ENCODE assay signal across 8 cellular contexts in the genomic region with DNA sequence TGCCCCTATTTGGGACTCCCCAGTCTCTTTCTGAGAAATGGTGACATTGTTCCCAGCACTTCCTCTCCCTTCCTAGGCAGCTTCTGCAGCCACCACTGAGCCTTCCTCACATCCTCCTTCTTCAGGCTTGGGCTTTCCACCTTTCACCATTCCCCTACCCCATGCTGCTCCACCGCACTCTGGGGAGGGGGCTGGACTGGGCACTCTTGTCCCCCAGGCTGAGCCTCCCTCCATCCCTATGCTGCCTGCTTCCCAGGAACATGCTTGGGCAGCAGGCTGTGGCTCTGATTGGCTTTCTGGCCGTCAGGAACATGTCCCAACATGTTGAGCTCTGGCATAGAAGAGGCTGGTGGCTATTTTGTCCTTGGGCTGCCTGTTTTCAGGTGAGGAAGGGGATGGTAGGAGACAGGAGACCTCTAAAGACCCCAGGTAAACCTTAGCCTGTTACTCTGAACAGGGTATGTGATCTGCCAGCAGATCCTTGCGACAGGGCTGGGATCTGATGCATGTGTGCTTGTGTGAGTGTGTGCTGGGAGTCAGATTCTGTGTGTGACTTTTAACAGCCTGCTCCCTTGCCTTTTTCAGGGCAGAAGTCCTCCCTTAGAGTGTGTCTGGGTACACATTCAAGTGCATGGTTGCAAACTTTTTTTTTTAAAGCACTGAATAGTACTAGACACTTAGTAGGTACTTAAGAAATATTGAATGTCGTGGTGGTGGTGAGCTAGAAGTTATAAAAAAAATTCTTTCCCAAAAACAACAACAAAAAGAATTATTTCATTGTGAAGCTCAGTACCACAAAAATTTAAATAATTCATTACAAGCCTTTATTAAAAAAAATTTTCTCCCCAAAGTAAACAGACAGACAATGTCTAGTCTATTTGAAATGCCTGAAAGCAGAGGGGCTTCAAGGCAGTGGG. TPM values are rescaled to one million over a fixed set of nuclear protein-coding genes. Genes with fewer than 3 reads are reported as not detected.
A peak's percentile ranks its signal among the peaks of the same experiment; 100 is the strongest.
DNase-seq lines count a peak whose midpoint lies in the region; TF ChIP-seq lines count a peak whose summit lies in the region.

No MANE protein-coding gene starts in this region.

- H3K27ac ChIP-seq in SJCRH30 (no peak overlapping the region), stomach (peak overlapping the region in 4 of 5 donors; percentile 43 to 99 (median 96))

- peak overlapping the region; percentile 86 for H3K27ac Mint-ChIP-seq in T-helper 1 cell treated with Interleukin-12 subunit alpha and Interleukin-12 subunit beta and Interleukin-4 antibody, amounts not matched to agents 30 μg/mL and 1 μg/mL, for 36 hours

- H3K4me1 ChIP-seq in SJCRH30 (peaks cover 30% of the 10 kb centered on the region), stomach (peaks cover 19 to 41% (median 33%) of the 10 kb centered on the region in 4 donors)

- no peak for DNase-seq in T-helper 1 cell
- DNase-seq in SJCRH30: peak; percentile 25 to 46
- peak; percentile 65 for DNase-seq in fibroblast of mammary gland (ENCODE audit: low read depth)
- DNase-seq in stomach: no peak
- DNase-seq in stimulated activated CD4-positive, alpha-beta T cell treated with anti-CD3 and anti-CD28 coated beads, Interleukin-15, amount 100 ng/mL, for 24 hours: no peak
- no peak for DNase-seq in activated gamma-delta T cell (lab: John Stamatoyannopoulos, UW)
- no peak for DNase-seq in activated CD8-positive, alpha-beta memory T cell treated with anti-CD3 and anti-CD28 coated beads, Interleukin-2, amount 50 U/mL, for 48 hours

- TF ChIP-seq CTCF in fibroblast of mammary gland (conservative IDR thresholded peaks at IDR 0.05; ENCODE audit: control insufficient read depth, insufficient read depth, low read depth, low read length) (no peak), stomach (IDR thresholded peaks at IDR 0.05) (no peak)

- intact Hi-C loops in stomach (cut with DNase I; ENCODE audit: low total_unique reads): no loop called here

- H3K4me1 Mint-ChIP-seq in T-helper 1 cell treated with Interleukin-12 subunit alpha and Interleukin-12 subunit beta and Interleukin-4 antibody, amounts not matched to agents 30 μg/mL and 1 μg/mL, for 36 hours (ENCODE audit: low read depth): peaks cover 43% of the 10 kb centered on the region

- H3K9me3 ChIP-seq in SJCRH30 (replicated peaks): no peaks in the 10 kb centered on the region
- no peaks in the 10 kb centered on the region for H3K9me3 ChIP-seq in stomach

- 68 to 78% (median 74%) methylated on average over 3 to 4 of the region's 4 CpGs for WGBS in stomach, 5 donors

- H3K36me3 ChIP-seq in SJCRH30 (no peaks in the 10 kb centered on the region; the same call in 1 of the 2 replicates), stomach (no peaks in the 10 kb centered on the region)

- no peak for TF ChIP-seq POLR2A in stomach (IDR thresholded peaks at IDR 0.05)

- H3K36me3 Mint-ChIP-seq in T-helper 1 cell treated with Interleukin-12 subunit alpha and Interleukin-12 subunit beta and Interleukin-4 antibody, amounts not matched to agents 30 μg/mL and 1 μg/mL, for 36 hours (ENCODE audit: low read depth): peaks cover 16% of the 10 kb centered on the region

- no peaks in the 10 kb centered on the region for H3K27me3 Mint-ChIP-seq in T-helper 1 cell treated with Interleukin-12 subunit alpha and Interleukin-12 subunit beta and Interleukin-4 antibody, amounts not matched to agents 30 μg/mL and 1 μg/mL, for 36 hours (ENCODE audit: low read depth)

- no peak overlapping the region for H3K4me3 ChIP-seq in SJCRH30
- peak overlapping the region; percentile 4 for H3K4me3 ChIP-seq in fibroblast of mammary gland (ENCODE audit: control insufficient read depth, low read depth, low read length)
- no peak overlapping the region for H3K4me3 ChIP-seq in stomach

- no peak for TF ChIP-seq EP300 in stomach (IDR thresholded peaks at IDR 0.05)

- no peaks in the 10 kb centered on the region for H3K27me3 ChIP-seq in SJCRH30
- no peaks in the 10 kb centered on the region for H3K27me3 ChIP-seq in stomach

- H3K9me3 Mint-ChIP-seq in T-helper 1 cell treated with Interleukin-12 subunit alpha and Interleukin-12 subunit beta and Interleukin-4 antibody, amounts not matched to agents 30 μg/mL and 1 μg/mL, for 36 hours: no peaks in the 10 kb centered on the region

- H3K4me3 Mint-ChIP-seq in T-helper 1 cell treated with Interleukin-12 subunit alpha and Interleukin-12 subunit beta and Interleukin-4 antibody, amounts not matched to agents 30 μg/mL and 1 μg/mL, for 36 hours: peak overlapping the region; percentile 85

RNA-seq across cellular contexts. Expression of a gene that starts 2.1 kb away (rescaled TPM):
- 56.1 and 57.8 TPM in 2 replicates for total RNA-seq in SJCRH30 (2014; rRNA removed; shearing (Covaris generic))
- total RNA-seq in stomach: 100 to 1,000 TPM in 1 of 5 donors, 10 to 100 TPM in 4; 41.4 to 116 (median 47.3) TPM
- polyA plus RNA-seq in stomach: 100 to 1,000 TPM in 1 of 3 donors, 10 to 100 TPM in 2; 36.5 to 118 (median 75.5) TPM

RNA-seq across cellular contexts. Expression of a gene that starts 21.2 kb away (rescaled TPM):
- not detected in 2 replicates for total RNA-seq in SJCRH30 (2014; rRNA removed; shearing (Covaris generic))
- total RNA-seq in stomach: 1 to 10 TPM in 1 of 5 donors, under 1 TPM in 1, not detected in 3; 0.37 to 2.5 TPM
- polyA plus RNA-seq in stomach: under 1 TPM; 0.15 to 0.23 (median 0.19) TPM

Comparison
In these comparisons a context has a peak if more than half of its experiments do, and no peak if none do; other contexts are left out.
1. DNase-seq: peak in SJCRH30 (2 of 2) and fibroblast of mammary gland (single experiment); none in T-helper 1 cell (0 of 5), stomach (single experiment), stimulated activated CD4-positive, alpha-beta T cell treated with anti-CD3 and anti-CD28 coated beads, Interleukin-15, amount 100 ng/mL, for 24 hours (single experiment), activated gamma-delta T cell (single experiment) and activated CD8-positive, alpha-beta memory T cell treated with anti-CD3 and anti-CD28 coated beads, Interleukin-2, amount 50 U/mL, for 48 hours (single experiment).